In the genomic region with DNA sequence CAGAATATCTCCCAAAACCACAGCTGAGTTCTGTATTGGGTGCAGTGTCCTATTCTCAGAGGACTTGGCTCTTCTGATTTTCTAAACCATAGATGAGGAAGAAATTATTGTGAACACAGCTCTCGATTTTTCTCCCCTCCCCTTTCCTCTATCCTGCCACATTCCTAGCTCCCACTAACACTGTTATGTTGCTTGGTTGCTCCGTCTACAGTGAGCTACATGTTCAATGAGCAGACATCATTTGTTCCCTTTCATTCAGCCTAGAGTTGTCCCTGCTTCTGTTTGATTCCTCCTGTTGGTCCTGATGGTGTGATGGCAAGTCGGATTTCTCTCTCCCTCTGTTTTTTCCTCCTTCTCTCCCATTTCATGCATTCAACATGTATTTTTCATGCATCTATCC, we compare ENCODE assay signal across 1 cellular context.
TF ChIP-seq lines count a peak whose summit lies in the region.

No MANE protein-coding gene starts in this region.

TF ChIP-seq in K562, 482 proteins besides CTCF, POLR2A, EP300 and RAD21 (continued from another document):
- TF ChIP-seq, protein P1, sequence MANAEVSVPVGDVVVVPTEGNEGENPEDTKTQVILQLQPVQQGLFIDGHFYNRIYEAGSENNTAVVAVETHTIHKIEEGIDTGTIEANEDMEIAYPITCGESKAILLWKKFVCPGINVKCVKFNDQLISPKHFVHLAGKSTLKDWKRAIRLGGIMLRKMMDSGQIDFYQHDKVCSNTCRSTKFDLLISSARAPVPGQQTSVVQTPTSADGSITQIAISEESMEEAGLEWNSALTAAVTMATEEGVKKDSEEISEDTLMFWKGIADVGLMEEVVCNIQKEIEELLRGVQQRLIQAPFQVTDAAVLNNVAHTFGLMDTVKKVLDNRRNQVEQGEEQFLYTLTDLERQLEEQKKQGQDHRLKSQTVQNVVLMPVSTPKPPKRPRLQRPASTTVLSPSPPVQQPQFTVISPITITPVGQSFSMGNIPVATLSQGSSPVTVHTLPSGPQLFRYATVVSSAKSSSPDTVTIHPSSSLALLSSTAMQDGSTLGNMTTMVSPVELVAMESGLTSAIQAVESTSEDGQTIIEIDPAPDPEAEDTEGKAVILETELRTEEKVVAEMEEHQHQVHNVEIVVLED (CRISPR knock-in tag; IDR thresholded peaks at IDR 0.05), result no peak
